Comparison of ENCODE assay signal across 17 cellular contexts in the genomic region with DNA sequence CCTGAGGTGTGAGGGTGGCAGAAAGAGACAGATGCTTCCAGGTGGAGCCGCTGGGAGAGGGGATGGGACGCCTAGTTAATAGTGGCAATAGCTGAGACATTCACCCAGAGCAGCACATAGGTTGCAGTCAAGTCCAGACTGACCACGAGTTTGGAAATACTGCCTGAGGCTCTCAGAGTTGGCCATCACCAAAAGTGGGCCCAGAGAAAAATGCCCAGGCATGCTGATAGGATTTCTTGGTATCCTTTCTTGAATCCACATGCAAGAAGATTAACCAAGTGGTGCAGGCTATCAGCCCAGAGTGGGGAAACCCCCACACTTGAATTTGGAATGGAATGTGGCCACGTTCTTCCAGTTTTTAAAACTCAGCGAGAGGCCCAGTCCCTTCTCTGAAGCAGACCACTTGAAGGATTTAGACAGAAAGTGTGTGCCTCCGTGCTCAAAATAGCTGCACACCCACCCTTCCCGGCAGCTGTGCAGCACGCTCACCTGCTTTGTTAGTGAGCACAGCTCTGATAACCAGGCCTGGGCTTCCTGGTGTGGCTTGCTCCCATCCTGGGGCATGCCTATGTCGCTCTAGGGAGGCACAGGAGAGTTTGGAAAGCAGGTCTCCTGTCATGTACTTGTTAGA. TPM values are rescaled to one million over a fixed set of nuclear protein-coding genes. Genes with fewer than 3 reads are reported as not detected.
A peak's percentile ranks its signal among the peaks of the same experiment; 100 is the strongest.
DNase-seq lines count a peak whose midpoint lies in the region; ATAC-seq and TF ChIP-seq lines count a peak whose summit lies in the region.
"Had no signal": no experiment of that assay in that cellular context is flagged by ENCODE, and none has a peak within 500 bp of the region (broad histone marks: within the 10 kb centered on the region; RNA-seq: fewer than 3 reads in every experiment).

No MANE protein-coding gene starts in this region.

- no TSS peak for BruUV-seq in MCF 10A (replicated peaks; lab: Mats Ljungman, UMichigan)

- H3K4me1 ChIP-seq in testis = no peaks in the 10 kb centered on the region
- H3K4me1 ChIP-seq: ascending aorta, pancreas had no signal

- no peak for ATAC-seq in GM21360 (IDR thresholded peaks at IDR 0.05; ENCODE audit: unreplicated experiment)
- ATAC-seq: activated T-cell treated with anti-CD3 and anti-CD28 coated beads, Interleukin-2, amount 50 U/mL, for 4 hours; gastroesophageal sphincter; pancreas had no signal

- no peak for TF ChIP-seq POLR2A in testis (IDR thresholded peaks at IDR 0.05)

- DNase-seq in AG20443 (ENCODE audit: low spot score) (peak; percentile 60), EL (peak; percentile 45), MCF 10A (ENCODE audit: unreplicated experiment) (peak; percentile 38), mesothelial cell of epicardium (ENCODE audit: low spot score in 2 of 2, unreplicated experiment in 2 of 2) (no peak), testis (no peak), RKO (ENCODE audit: low spot score) (no peak), NCI-H128 (lab: John Stamatoyannopoulos, UW; ENCODE audit: unreplicated experiment) (no peak)
- DNase-seq: activated T-cell treated with anti-CD3 and anti-CD28 coated beads, Interleukin-2, amount 50 U/mL, for 4 hours; immature natural killer cell; Kasumi-1; NCI-H1930; NCI-H526 had no signal

- H3K36me3 ChIP-seq in testis (ENCODE audit: low read depth, missing control alignments) = no peaks in the 10 kb centered on the region

- H3K27me3 ChIP-seq in testis = no peaks in the 10 kb centered on the region
- H3K27me3 ChIP-seq: ascending aorta, gastroesophageal sphincter, pancreas had no signal

- no peaks in the 10 kb centered on the region for H3K4me1 Mint-ChIP-seq in MCF 10A (ENCODE audit: insufficient read depth, unreplicated experiment)
- peaks cover 8% of the 10 kb centered on the region for H3K4me1 Mint-ChIP-seq in mesothelial cell of epicardium

- POLR2A ChIA-PET in MCF 10A (lab: Yijun Ruan, JAX) = no interaction called here

- no peaks in the 10 kb centered on the region for H3K9me3 ChIP-seq in testis
- H3K9me3 ChIP-seq: ascending aorta, gastroesophageal sphincter, pancreas had no signal

- 59 to 66% methylated on average over 8 to 9 of the region's 9 CpGs for WGBS in testis, 2 donors

- H3K4me3 ChIP-seq in testis = no peak overlapping the region
- H3K4me3 ChIP-seq: ascending aorta, gastroesophageal sphincter, pancreas, smooth muscle cell had no signal

- no peak overlapping the region for H3K27ac ChIP-seq in testis
- H3K27ac ChIP-seq: ascending aorta, gastroesophageal sphincter, pancreas had no signal

- H3K36me3 Mint-ChIP-seq in MCF 10A (ENCODE audit: insufficient read depth, unreplicated experiment) (peaks cover 61% of the 10 kb centered on the region), mesothelial cell of epicardium (peaks cover 34% of the 10 kb centered on the region)

- H3K27ac Mint-ChIP-seq in MCF 10A (ENCODE audit: low read depth, unreplicated experiment) (peak overlapping the region; percentile 67), mesothelial cell of epicardium (peak overlapping the region; percentile 72)

- H3K4me3 Mint-ChIP-seq in MCF 10A (ENCODE audit: unreplicated experiment) (no peak overlapping the region), mesothelial cell of epicardium (no peak overlapping the region)
- H3K4me3 Mint-ChIP-seq: activated T-cell treated with anti-CD3 and anti-CD28 coated beads, Interleukin-2, amount 50 U/mL, for 4 hours had no signal

- no peaks in the 10 kb centered on the region for H3K27me3 Mint-ChIP-seq in MCF 10A (ENCODE audit: insufficient read depth, unreplicated experiment)
- H3K27me3 Mint-ChIP-seq in mesothelial cell of epicardium (ENCODE audit: low read depth) = no peaks in the 10 kb centered on the region

- no peaks in the 10 kb centered on the region for H3K9me3 Mint-ChIP-seq in MCF 10A (ENCODE audit: unreplicated experiment)
- H3K9me3 Mint-ChIP-seq in mesothelial cell of epicardium = no peaks in the 10 kb centered on the region
- H3K9me3 Mint-ChIP-seq: activated T-cell treated with anti-CD3 and anti-CD28 coated beads, Interleukin-2, amount 50 U/mL, for 4 hours; immature natural killer cell had no signal

- CTCF ChIA-PET in MCF 10A (lab: Yijun Ruan, JAX) = interaction anchor here (0.6 kb wide), 1 partner anchor 172 kb away, joined by 3 read pairs; no protein-coding TSS in a partner anchor

- intact Hi-C loops in MCF 10A (cut with micrococcal nuclease) = no loop called here
- intact Hi-C loops in testis (cut with DNase I; ENCODE audit: low total_unique reads) = no loop called here

- no peak for TF ChIP-seq CTCF in MCF 10A (IDR thresholded peaks at IDR 0.05; ENCODE audit: unreplicated experiment)
- TF ChIP-seq CTCF in mesothelial cell of epicardium (IDR thresholded peaks at IDR 0.05; ENCODE audit: unreplicated experiment) = no peak
- TF ChIP-seq CTCF in testis (IDR thresholded peaks at IDR 0.05) = no peak

RNA-seq across cellular contexts. Expression of gene PLD6, which starts 35.7 kb away (rescaled TPM):
- 5.5 and 9.2 TPM in 2 replicates for total RNA-seq in MCF 10A (2022)
- total RNA-seq in mesothelial cell of epicardium = 1.7 to 2.4 TPM (median 2.3 TPM) in 3 replicates
- total RNA-seq in testis = 10 to 100 TPM; 39.9 to 44.2 TPM
- 41.5 TPM for polyA plus RNA-seq in testis (ENCODE audit: insufficient read depth, low read depth, low replicate concordance)

Comparison
In these comparisons a context has a peak if more than half of its experiments do, and no peak if none do; other contexts are left out.
1. DNase-seq: peak in AG20443 (single experiment), EL (single experiment) and MCF 10A (single experiment); none in mesothelial cell of epicardium (0 of 2), testis (single experiment), RKO (single experiment) and NCI-H128 (single experiment).